24 cellular contexts compared by ENCODE assay signal in genomic region chr12:63348544-63348943, GRCh38.
"Had no signal": no experiment of that assay in that cellular context is flagged by ENCODE, and none has a peak within 500 bp of the region (broad histone marks: within the 10 kb centered on the region; RNA-seq: fewer than 3 reads in every experiment).

No MANE protein-coding gene starts in this region.

- H2AFZ ChIP-seq: hepatocyte had no signal

- H3K27ac Mint-ChIP-seq: naive thymus-derived CD4-positive, alpha-beta T cell; nephron progenitor cell; stimulated activated memory B cell treated with anti-CD40 and anti-IgM and Interleukin-4, amounts not matched to agents 10 μg/mL and 1 μg/mL and 100 μg/mL, for 72 hours; stimulated activated naive CD8-positive, alpha-beta T cell treated with anti-CD3 and anti-CD28 coated beads, Interleukin-15, Interleukin-2, amounts not matched to agents 100 ng/mL and 50 ng/mL, for 24 hours had no signal

- H3K36me3 ChIP-seq: esophagus squamous epithelium, gastroesophageal sphincter, left ventricle myocardium inferior, lower lobe of right lung, spleen, tibial nerve, upper lobe of right lung, vagina had no signal

- H3K4me1 Mint-ChIP-seq: naive thymus-derived CD4-positive, alpha-beta T cell; stimulated activated memory B cell treated with anti-CD40 and anti-IgM and Interleukin-4, amounts not matched to agents 10 μg/mL and 1 μg/mL and 100 μg/mL, for 72 hours had no signal

- H3K27me3 ChIP-seq: esophagus squamous epithelium, gastroesophageal sphincter, hepatocyte, spleen, tibial nerve, upper lobe of right lung, vagina had no signal

- H3K79me2 ChIP-seq: hepatocyte had no signal

- DNase-seq: dermis blood vessel endothelial cell; esophagus squamous epithelium; foreskin fibroblast; glutamatergic neuron; kidney; left cardiac atrium; left ventricle myocardium inferior; lower lobe of right lung; mesenchymal stem cell; naive thymus-derived CD4-positive, alpha-beta T cell; nephron progenitor cell; posterior cingulate gyrus; spleen; stimulated activated CD4-positive, alpha-beta T cell treated with anti-CD3 and anti-CD28 coated beads, Interleukin-15, amount 100 ng/mL, for 24 hours; stimulated activated CD4-positive, alpha-beta T cell treated with anti-CD3 and anti-CD28 coated beads, Interleukin-1b, Interleukin-23, amount 100 ng/mL, for 48 hours; stimulated activated CD4-positive, alpha-beta T cell treated with anti-CD3 and anti-CD28 coated beads, Interleukin-4, amount 100 ng/mL, for 24 hours; upper lobe of right lung had no signal

- H3K4me3 ChIP-seq: esophagus squamous epithelium, gastroesophageal sphincter, hepatocyte, left ventricle myocardium inferior, lower lobe of right lung, spleen, tibial nerve, upper lobe of right lung, vagina had no signal

- H3K36me3 Mint-ChIP-seq: naive thymus-derived CD4-positive, alpha-beta T cell; stimulated activated memory B cell treated with anti-CD40 and anti-IgM and Interleukin-4, amounts not matched to agents 10 μg/mL and 1 μg/mL and 100 μg/mL, for 72 hours had no signal

- H3K4me3 Mint-ChIP-seq: naive thymus-derived CD4-positive, alpha-beta T cell; nephron progenitor cell; stimulated activated memory B cell treated with anti-CD40 and anti-IgM and Interleukin-4, amounts not matched to agents 10 μg/mL and 1 μg/mL and 100 μg/mL, for 72 hours; stimulated activated naive CD8-positive, alpha-beta T cell treated with anti-CD3 and anti-CD28 coated beads, Interleukin-15, Interleukin-2, amounts not matched to agents 100 ng/mL and 50 ng/mL, for 24 hours had no signal

- H3K9me3 ChIP-seq: esophagus squamous epithelium, left ventricle myocardium inferior, lower lobe of right lung, tibial nerve, upper lobe of right lung, vagina had no signal

- ATAC-seq: gastroesophageal sphincter; left cardiac atrium; lower lobe of right lung; naive thymus-derived CD4-positive, alpha-beta T cell; sciatic nerve; stimulated activated memory B cell treated with anti-CD40 and anti-IgM and Interleukin-4, amounts not matched to agents 10 μg/mL and 1 μg/mL and 100 μg/mL, for 72 hours; upper lobe of right lung had no signal

- H3K4me2 ChIP-seq: hepatocyte had no signal

- H3K27me3 Mint-ChIP-seq: naive thymus-derived CD4-positive, alpha-beta T cell; stimulated activated memory B cell treated with anti-CD40 and anti-IgM and Interleukin-4, amounts not matched to agents 10 μg/mL and 1 μg/mL and 100 μg/mL, for 72 hours; stimulated activated naive CD8-positive, alpha-beta T cell treated with anti-CD3 and anti-CD28 coated beads, Interleukin-15, Interleukin-2, amounts not matched to agents 100 ng/mL and 50 ng/mL, for 24 hours had no signal

- H3K9me3 Mint-ChIP-seq: nephron progenitor cell; stimulated activated memory B cell treated with anti-CD40 and anti-IgM and Interleukin-4, amounts not matched to agents 10 μg/mL and 1 μg/mL and 100 μg/mL, for 72 hours; stimulated activated naive CD8-positive, alpha-beta T cell treated with anti-CD3 and anti-CD28 coated beads, Interleukin-15, Interleukin-2, amounts not matched to agents 100 ng/mL and 50 ng/mL, for 24 hours had no signal

- H3K27ac ChIP-seq: esophagus squamous epithelium, gastroesophageal sphincter, hepatocyte, left ventricle myocardium inferior, lower lobe of right lung, spleen, tibial nerve, upper lobe of right lung, vagina had no signal

- H3K4me1 ChIP-seq: esophagus squamous epithelium, gastroesophageal sphincter, lower lobe of right lung, spleen, tibial nerve, upper lobe of right lung, vagina had no signal
